In genomic region chr9:113184509-113184908, GRCh38 we compare ENCODE assay signal across 1 cellular context.
TF ChIP-seq lines count a peak whose summit lies in the region.

No MANE protein-coding gene starts in this region.

TF ChIP-seq in IMR-90, 13 proteins besides CTCF, POLR2A, EP300 and RAD21:
- TF ChIP-seq CHD1 (IDR thresholded peaks at IDR 0.05; ENCODE audit: low read depth, low read length), result no peak
- 0 out of 2 replicates have a peak, but pooled peaks have one; percentile 20 for TF ChIP-seq CEBPB (IDR thresholded peaks at IDR 0.05; ENCODE audit: low read depth, low read length)
